Comparison of ENCODE assay signal across 1 cellular context in genomic region chr2:17227856-17228255, GRCh38.
TF ChIP-seq lines count a peak whose summit lies in the region.

No MANE protein-coding gene starts in this region.

TF ChIP-seq in GM23338, 12 proteins besides CTCF, POLR2A, EP300 and RAD21 (continued from another document):
- no peak for TF ChIP-seq REST (IDR thresholded peaks at IDR 0.05; ENCODE audit: unreplicated experiment)
- TF ChIP-seq NANOG (IDR thresholded peaks at IDR 0.05; ENCODE audit: borderline replicate concordance) = no peak
- no peak for TF ChIP-seq ZNF114 (CRISPR knock-in tag; IDR thresholded peaks at IDR 0.05)
- TF ChIP-seq JUNB (IDR thresholded peaks at IDR 0.05; ENCODE audit: unreplicated experiment) = no peak
- TF ChIP-seq, protein P1, sequence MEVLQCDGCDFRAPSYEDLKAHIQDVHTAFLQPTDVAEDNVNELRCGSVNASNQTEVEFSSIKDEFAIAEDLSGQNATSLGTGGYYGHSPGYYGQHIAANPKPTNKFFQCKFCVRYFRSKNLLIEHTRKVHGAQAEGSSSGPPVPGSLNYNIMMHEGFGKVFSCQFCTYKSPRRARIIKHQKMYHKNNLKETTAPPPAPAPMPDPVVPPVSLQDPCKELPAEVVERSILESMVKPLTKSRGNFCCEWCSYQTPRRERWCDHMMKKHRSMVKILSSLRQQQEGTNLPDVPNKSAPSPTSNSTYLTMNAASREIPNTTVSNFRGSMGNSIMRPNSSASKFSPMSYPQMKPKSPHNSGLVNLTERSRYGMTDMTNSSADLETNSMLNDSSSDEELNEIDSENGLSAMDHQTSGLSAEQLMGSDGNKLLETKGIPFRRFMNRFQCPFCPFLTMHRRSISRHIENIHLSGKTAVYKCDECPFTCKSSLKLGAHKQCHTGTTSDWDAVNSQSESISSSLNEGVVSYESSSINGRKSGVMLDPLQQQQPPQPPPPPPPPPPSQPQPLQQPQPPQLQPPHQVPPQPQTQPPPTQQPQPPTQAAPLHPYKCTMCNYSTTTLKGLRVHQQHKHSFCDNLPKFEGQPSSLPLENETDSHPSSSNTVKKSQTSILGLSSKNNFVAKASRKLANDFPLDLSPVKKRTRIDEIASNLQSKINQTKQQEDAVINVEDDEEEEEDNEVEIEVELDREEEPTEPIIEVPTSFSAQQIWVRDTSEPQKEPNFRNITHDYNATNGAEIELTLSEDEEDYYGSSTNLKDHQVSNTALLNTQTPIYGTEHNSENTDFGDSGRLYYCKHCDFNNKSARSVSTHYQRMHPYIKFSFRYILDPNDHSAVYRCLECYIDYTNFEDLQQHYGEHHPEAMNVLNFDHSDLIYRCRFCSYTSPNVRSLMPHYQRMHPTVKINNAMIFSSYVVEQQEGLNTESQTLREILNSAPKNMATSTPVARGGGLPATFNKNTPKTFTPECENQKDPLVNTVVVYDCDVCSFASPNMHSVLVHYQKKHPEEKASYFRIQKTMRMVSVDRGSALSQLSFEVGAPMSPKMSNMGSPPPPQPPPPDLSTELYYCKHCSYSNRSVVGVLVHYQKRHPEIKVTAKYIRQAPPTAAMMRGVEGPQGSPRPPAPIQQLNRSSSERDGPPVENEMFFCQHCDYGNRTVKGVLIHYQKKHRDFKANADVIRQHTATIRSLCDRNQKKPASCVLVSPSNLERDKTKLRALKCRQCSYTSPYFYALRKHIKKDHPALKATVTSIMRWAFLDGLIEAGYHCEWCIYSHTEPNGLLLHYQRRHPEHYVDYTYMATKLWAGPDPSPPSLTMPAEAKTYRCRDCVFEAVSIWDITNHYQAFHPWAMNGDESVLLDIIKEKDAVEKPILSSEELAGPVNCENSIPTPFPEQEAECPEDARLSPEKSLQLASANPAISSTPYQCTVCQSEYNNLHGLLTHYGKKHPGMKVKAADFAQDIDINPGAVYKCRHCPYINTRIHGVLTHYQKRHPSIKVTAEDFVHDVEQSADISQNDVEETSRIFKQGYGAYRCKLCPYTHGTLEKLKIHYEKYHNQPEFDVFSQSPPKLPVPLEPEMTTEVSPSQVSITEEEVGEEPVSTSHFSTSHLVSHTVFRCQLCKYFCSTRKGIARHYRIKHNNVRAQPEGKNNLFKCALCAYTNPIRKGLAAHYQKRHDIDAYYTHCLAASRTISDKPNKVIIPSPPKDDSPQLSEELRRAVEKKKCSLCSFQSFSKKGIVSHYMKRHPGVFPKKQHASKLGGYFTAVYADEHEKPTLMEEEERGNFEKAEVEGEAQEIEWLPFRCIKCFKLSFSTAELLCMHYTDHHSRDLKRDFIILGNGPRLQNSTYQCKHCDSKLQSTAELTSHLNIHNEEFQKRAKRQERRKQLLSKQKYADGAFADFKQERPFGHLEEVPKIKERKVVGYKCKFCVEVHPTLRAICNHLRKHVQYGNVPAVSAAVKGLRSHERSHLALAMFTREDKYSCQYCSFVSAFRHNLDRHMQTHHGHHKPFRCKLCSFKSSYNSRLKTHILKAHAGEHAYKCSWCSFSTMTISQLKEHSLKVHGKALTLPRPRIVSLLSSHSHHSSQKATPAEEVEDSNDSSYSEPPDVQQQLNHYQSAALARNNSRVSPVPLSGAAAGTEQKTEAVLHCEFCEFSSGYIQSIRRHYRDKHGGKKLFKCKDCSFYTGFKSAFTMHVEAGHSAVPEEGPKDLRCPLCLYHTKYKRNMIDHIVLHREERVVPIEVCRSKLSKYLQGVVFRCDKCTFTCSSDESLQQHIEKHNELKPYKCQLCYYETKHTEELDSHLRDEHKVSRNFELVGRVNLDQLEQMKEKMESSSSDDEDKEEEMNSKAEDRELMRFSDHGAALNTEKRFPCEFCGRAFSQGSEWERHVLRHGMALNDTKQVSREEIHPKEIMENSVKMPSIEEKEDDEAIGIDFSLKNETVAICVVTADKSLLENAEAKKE (CRISPR knock-in tag; IDR thresholded peaks at IDR 0.05) = no peak
- no peak for TF ChIP-seq EZH2 (IDR thresholded peaks at IDR 0.05; ENCODE audit: low read depth, unreplicated experiment)
